13 cellular contexts compared by ENCODE assay signal in genomic region chr2:239566162-239566994, GRCh38.
A peak's percentile ranks its signal among the peaks of the same experiment; 100 is the strongest.
DNase-seq lines count a peak whose midpoint lies in the region; ATAC-seq and TF ChIP-seq lines count a peak whose summit lies in the region.
"Had no signal": no experiment of that assay in that cellular context is flagged by ENCODE, and none has a peak within 500 bp of the region (broad histone marks: within the 10 kb centered on the region; RNA-seq: fewer than 3 reads in every experiment).

No MANE protein-coding gene starts in this region.

- peak overlapping the region; percentile 12 for H3K23ac ChIP-seq in neuronal stem cell (ENCODE audit: low read depth, low read length, poor library complexity)

- H3K4me2 ChIP-seq in neuronal stem cell (ENCODE audit: insufficient read depth, low read length, poor library complexity, severe bottlenecking), result no peak overlapping the region
- H3K4me2 ChIP-seq: A549 had no signal

- peak overlapping the region; percentile 14 for H3K14ac ChIP-seq in neuronal stem cell (ENCODE audit: low read length)

- no peak overlapping the region for H2BK120ac ChIP-seq in neuronal stem cell (ENCODE audit: low read depth, low read length)

- H3K36me3 ChIP-seq in KOPT-K1 (ENCODE audit: insufficient read depth, low read length), result no peaks in the 10 kb centered on the region
- no peaks in the 10 kb centered on the region for H3K36me3 ChIP-seq in RWPE2 (ENCODE audit: low read depth)
- no peaks in the 10 kb centered on the region for H3K36me3 ChIP-seq in neuronal stem cell (replicated peaks in 1 of 2; ENCODE audit: control insufficient read depth in 2 of 2, insufficient read depth in 2 of 2, low read length in 2 of 2)
- no peaks in the 10 kb centered on the region for H3K36me3 ChIP-seq in upper lobe of right lung
- H3K36me3 ChIP-seq: BE2C, HAP-1 had no signal

- no peak overlapping the region for H3K9ac ChIP-seq in neuronal stem cell (ENCODE audit: low read depth, low read length, poor library complexity)

- H3K4me1 ChIP-seq in RWPE2 (ENCODE audit: insufficient read depth, poor library complexity, severe bottlenecking) (no peaks in the 10 kb centered on the region), neuronal stem cell (ENCODE audit: control insufficient read depth in 2 of 2, insufficient read depth in 1 of 2, low read depth in 1 of 2, low read length in 2 of 2) (no peaks in the 10 kb centered on the region), upper lobe of right lung (no peaks in the 10 kb centered on the region)
- H3K4me1 ChIP-seq: A549, BE2C, HAP-1 had no signal

- H3K9me3 ChIP-seq in KOPT-K1 (ENCODE audit: insufficient read depth, low read length, poor library complexity, severe bottlenecking) (no peaks in the 10 kb centered on the region), RWPE2 (ENCODE audit: severe bottlenecking) (no peaks in the 10 kb centered on the region), neuronal stem cell (replicated peaks in 1 of 2; ENCODE audit: control insufficient read depth in 2 of 2, insufficient read depth in 1 of 2, low read depth in 1 of 2, low read length in 2 of 2) (no peaks in the 10 kb centered on the region), upper lobe of right lung (no peaks in the 10 kb centered on the region)
- H3K9me3 ChIP-seq: A549, BE2C, HAP-1 had no signal

- 100% methylated on average over 1 of the region's 15 CpGs; no CpG with 5 or more reads in 1 of the 2 donors for WGBS in neuronal stem cell (ENCODE audit: extremely low coverage in 2 of 2, insufficient read length in 2 of 2, insufficient replicate concordance in 1 of 2), 2 donors

- intact Hi-C loops in upper lobe of right lung (cut with DNase I), result no loop called here

- H2BK15ac ChIP-seq in neuronal stem cell (ENCODE audit: low read length), result peak overlapping the region; percentile 4

- H3K18ac ChIP-seq in neuronal stem cell (ENCODE audit: low read length), result peak overlapping the region; percentile 83

- no peak overlapping the region for H4K91ac ChIP-seq in neuronal stem cell (ENCODE audit: low read depth, low read length, poor library complexity)

- H2BK12ac ChIP-seq in neuronal stem cell (ENCODE audit: low read length), result no peak overlapping the region

- H3K4me3 ChIP-seq in RWPE2 (ENCODE audit: severe bottlenecking) (no peak overlapping the region), neuronal stem cell (ENCODE audit: low read length in 2 of 2) (no peak overlapping the region), upper lobe of right lung (no peak overlapping the region)
- H3K4me3 ChIP-seq: A549, HAP-1 had no signal

- H3K27ac ChIP-seq in KOPT-K1 (ENCODE audit: low read depth, low read length, poor library complexity, severe bottlenecking) (peak overlapping the region; percentile 67), RWPE2 (ENCODE audit: poor library complexity, severe bottlenecking) (no peak overlapping the region), neuronal stem cell (replicated peaks; ENCODE audit: low read length) (no peak overlapping the region), upper lobe of right lung (no peak overlapping the region)
- H3K27ac ChIP-seq: A549, C4-2B had no signal

- no peaks in the 10 kb centered on the region for H3K79me1 ChIP-seq in neuronal stem cell (ENCODE audit: low read depth, low read length)

- H3K27me3 ChIP-seq in RWPE2 (ENCODE audit: insufficient read depth, poor library complexity, severe bottlenecking), result no peaks in the 10 kb centered on the region
- peaks cover 0 to 21% (median 0%) of the 10 kb centered on the region in 3 experiments for H3K27me3 ChIP-seq in neuronal stem cell (ENCODE audit: control insufficient read depth in 3 of 3, insufficient read depth in 3 of 3, low read depth in 1 of 3, low read length in 3 of 3)
- H3K27me3 ChIP-seq in upper lobe of right lung, result no peaks in the 10 kb centered on the region

- no peak overlapping the region for H2BK5ac ChIP-seq in neuronal stem cell (ENCODE audit: low read length)

- DNase-seq in RWPE2 (ENCODE audit: low spot score), result peak; percentile 34
- DNase-seq in neuronal stem cell (ENCODE audit: low spot score), result no peak
- DNase-seq in upper lobe of right lung, result peak; percentile 53
- DNase-seq in KBM-7, result no peak
- DNase-seq: BE2C; CD4-positive, alpha-beta memory T cell; DMS79 treated with DMSO at 0.1 percent for 48 hours; GDM1 had no signal

- no peak overlapping the region for H4K8ac ChIP-seq in neuronal stem cell (ENCODE audit: low read depth, low read length)

- TF ChIP-seq CTCF in RWPE2 (IDR thresholded peaks at IDR 0.05; ENCODE audit: poor library complexity, severe bottlenecking), result no peak
- no peak for TF ChIP-seq CTCF in upper lobe of right lung (IDR thresholded peaks at IDR 0.05)

- in situ Hi-C loops in KBM-7 (cut with MboI; ENCODE audit: low pct_unique_long_range_greater_than_20kb, low sequenced_read_pairs), result no loop called here

- no peak overlapping the region for H2AFZ ChIP-seq in neuronal stem cell (ENCODE audit: low read length)

- no peak overlapping the region for H3K4ac ChIP-seq in neuronal stem cell (ENCODE audit: low read length)

- peak overlapping the region; percentile 9 for H2AK5ac ChIP-seq in neuronal stem cell (ENCODE audit: low read depth, low read length)

- ATAC-seq in RWPE2 (ENCODE audit: low read depth) (no peak), upper lobe of right lung (no peak), HG02970 (IDR thresholded peaks at IDR 0.05; ENCODE audit: low FRiP score, unreplicated experiment) (no peak)
- ATAC-seq: A549 had no signal

Comparison
In these comparisons a context has a peak if more than half of its experiments do, and no peak if none do; other contexts are left out.
1. DNase-seq: peak in RWPE2 (single experiment) and upper lobe of right lung (single experiment); none in neuronal stem cell (single experiment) and KBM-7 (single experiment).